Comparison of ENCODE assay signal across 16 cellular contexts in genomic region chr1:19639228-19639627, GRCh38. TPM values are rescaled to one million over a fixed set of nuclear protein-coding genes. Genes with fewer than 3 reads are reported as not detected.
"Had no signal": no experiment of that assay in that cellular context is flagged by ENCODE, and none has a peak within 500 bp of the region (broad histone marks: within the 10 kb centered on the region; RNA-seq: fewer than 3 reads in every experiment).

No MANE protein-coding gene starts in this region.

RNA-seq across cellular contexts. Expression of gene HTR6, which starts 25.4 kb away (rescaled TPM):
- total RNA-seq: esophagus mucosa, gastrocnemius medialis, glomerular endothelial cell, left ventricle myocardium superior, lower lobe of right lung, pancreas, posterior vena cava, right cardiac atrium, sigmoid colon, skeletal muscle tissue, stomach, subcutaneous adipose tissue, thyroid gland, urinary bladder had no signal
- polyA plus RNA-seq: keratinocyte, neural cell, pancreas, right cardiac atrium, stomach, urinary bladder had no signal
